ENCODE assay signal across 18 cellular contexts in the genomic region with DNA sequence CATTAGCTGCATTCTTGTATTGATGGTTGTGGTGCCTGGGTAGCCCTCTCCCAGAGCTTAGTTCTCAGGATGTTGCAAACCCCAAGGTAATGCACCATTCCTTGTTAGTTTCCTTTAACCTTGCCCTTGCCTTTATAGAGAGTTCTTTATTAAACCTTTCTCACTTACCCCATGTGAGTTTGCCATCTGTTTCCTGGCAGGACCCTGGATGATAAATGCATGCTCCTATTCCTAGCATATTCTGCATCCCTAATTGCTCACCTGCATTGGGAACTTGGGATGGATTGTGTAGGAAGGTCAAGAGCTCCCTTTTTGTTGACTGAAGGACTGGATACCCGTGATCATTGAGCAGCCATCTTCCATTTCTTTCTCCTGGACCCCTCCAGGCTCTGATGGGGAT. TPM values are rescaled to one million over a fixed set of nuclear protein-coding genes. Genes with fewer than 3 reads are reported as not detected.
A peak's percentile ranks its signal among the peaks of the same experiment; 100 is the strongest.
DNase-seq lines count a peak whose midpoint lies in the region; ATAC-seq and TF ChIP-seq lines count a peak whose summit lies in the region.
"Had no signal": no experiment of that assay in that cellular context is flagged by ENCODE, and none has a peak within 500 bp of the region (broad histone marks: within the 10 kb centered on the region; RNA-seq: fewer than 3 reads in every experiment).

No MANE protein-coding gene starts in this region.

- H3K36me3 Mint-ChIP-seq in brain (no peaks in the 10 kb centered on the region), glutamatergic neuron (ENCODE audit: unreplicated experiment) (peaks cover 6% of the 10 kb centered on the region)

- DNase-seq in DMS 273 (lab: John Stamatoyannopoulos, UW; ENCODE audit: unreplicated experiment) (peak; percentile 44), DMS 273 treated with DMSO at 0.1 percent for 48 hours (lab: John Stamatoyannopoulos, UW) (no peak), glutamatergic neuron (no peak), coronary artery (ENCODE audit: low spot score) (no peak)
- DNase-seq: AML-193; Caco-2; CD4-positive, alpha-beta T cell; DMS79 treated with DMSO at 0.1 percent for 48 hours; GOT3; H9 had no signal

- H3K9me3 Mint-ChIP-seq in brain: peaks cover 0 to 11% (median 4%) of the 10 kb centered on the region in 5 experiments
- peaks cover 2% of the 10 kb centered on the region for H3K9me3 Mint-ChIP-seq in glutamatergic neuron (ENCODE audit: unreplicated experiment)
- H3K9me3 Mint-ChIP-seq: CD4-positive, alpha-beta T cell had no signal

- ATAC-seq in HG02759 (IDR thresholded peaks at IDR 0.05; ENCODE audit: unreplicated experiment) (no peak), HG03045 (IDR thresholded peaks at IDR 0.05; ENCODE audit: unreplicated experiment) (no peak)
- ATAC-seq: A549 had no signal

- H3K4me3 Mint-ChIP-seq in brain: no peak overlapping the region
- no peak overlapping the region for H3K4me3 Mint-ChIP-seq in glutamatergic neuron (ENCODE audit: unreplicated experiment)
- H3K4me3 Mint-ChIP-seq: CD4-positive, alpha-beta T cell; H9 had no signal

- H3K27ac Mint-ChIP-seq in brain: peak overlapping the region in 3 of 5 experiments; percentile 9 to 89 (median 54)
- H3K27ac Mint-ChIP-seq in glutamatergic neuron (ENCODE audit: unreplicated experiment): peak overlapping the region; percentile 96
- H3K27ac Mint-ChIP-seq: CD4-positive, alpha-beta T cell; H9 had no signal

- no peak for TF ChIP-seq CTCF in brain (conservative IDR thresholded peaks at IDR 0.05)
- TF ChIP-seq CTCF in glutamatergic neuron (IDR thresholded peaks at IDR 0.05; ENCODE audit: partially characterized antibody, unreplicated experiment): no peak
- no peak for TF ChIP-seq CTCF in coronary artery (IDR thresholded peaks at IDR 0.05)

- no peak overlapping the region for H3K4me3 ChIP-seq in coronary artery
- H3K4me3 ChIP-seq: A549 had no signal

- H3K27ac ChIP-seq in coronary artery: no peak overlapping the region
- H3K27ac ChIP-seq: 22Rv1, A549, C4-2B, HL-60, KMS-11 had no signal

- H3K4me1 Mint-ChIP-seq in brain (peaks cover 29% of the 10 kb centered on the region), glutamatergic neuron (ENCODE audit: low read depth, unreplicated experiment) (peaks cover 20% of the 10 kb centered on the region)

- H3K27me3 Mint-ChIP-seq in brain (peaks cover 8% of the 10 kb centered on the region), glutamatergic neuron (ENCODE audit: unreplicated experiment) (peaks cover 7% of the 10 kb centered on the region)
- H3K27me3 Mint-ChIP-seq: CD4-positive, alpha-beta T cell had no signal

RNA-seq across cellular contexts. Expression of a gene that starts 59.9 kb away (rescaled TPM):
- polyA plus RNA-seq in brain (ENCODE audit: insufficient read depth, low read depth, low replicate concordance): 28.9 TPM
- total RNA-seq in glutamatergic neuron (ENCODE audit: unreplicated experiment): 89.4 TPM
